Comparison of ENCODE assay signal across 16 cellular contexts in the genomic region with DNA sequence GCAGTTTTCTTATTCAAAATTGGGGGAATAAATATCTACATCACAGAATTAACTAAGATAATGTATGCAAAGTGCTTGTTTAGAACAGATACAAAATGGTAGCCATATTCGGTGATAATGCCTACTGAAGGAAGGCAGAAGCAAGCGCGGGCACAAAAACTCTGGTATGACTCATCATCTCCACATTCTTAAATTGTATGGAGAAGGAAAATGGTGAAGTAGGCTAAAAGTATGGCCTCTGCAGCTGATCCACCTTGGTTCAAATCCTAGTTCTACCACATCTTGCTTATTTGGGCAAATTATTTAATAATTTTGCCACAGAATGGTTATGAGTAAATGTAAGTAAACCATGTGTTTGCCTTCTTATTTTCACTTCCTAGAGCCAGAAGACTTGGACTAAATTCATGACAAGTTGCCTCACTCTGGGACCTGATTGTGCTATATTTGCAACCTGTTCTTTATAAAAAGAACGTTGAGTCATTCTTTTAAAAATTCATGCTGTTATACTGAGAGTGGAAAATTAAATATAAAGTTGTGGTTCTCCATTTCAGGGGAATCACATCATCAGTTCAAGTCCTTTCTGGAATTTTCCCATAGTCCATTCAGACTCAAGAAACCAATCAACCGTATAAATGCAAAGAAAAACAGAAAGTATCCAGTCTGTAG.
A peak's percentile ranks its signal among the peaks of the same experiment; 100 is the strongest.
DNase-seq lines count a peak whose midpoint lies in the region; ATAC-seq, FAIRE-seq and TF ChIP-seq lines count a peak whose summit lies in the region.
"Had no signal": no experiment of that assay in that cellular context is flagged by ENCODE, and none has a peak within 500 bp of the region (broad histone marks: within the 10 kb centered on the region; RNA-seq: fewer than 3 reads in every experiment).

No MANE protein-coding gene starts in this region.

- H3K4me3 ChIP-seq in epithelial cell of esophagus (ENCODE audit: low read length) (no peak overlapping the region), skeletal muscle cell (ENCODE audit: low read depth, low read length) (no peak overlapping the region)

- no peak for FAIRE-seq in RCC 7860 (lab: Jason Lieb, UNC)

- DNase-seq in EL (peak; percentile 66), RCC 7860 (ENCODE audit: low spot score) (peak; percentile 93), epithelial cell of esophagus (ENCODE audit: low read depth) (peak; percentile 35), skeletal muscle cell (ENCODE audit: low read depth) (peak; percentile 30), GM19240 (ENCODE audit: insufficient read length, low spot score) (no peak), NCI-H2107 treated with DMSO at 0.1 percent for 48 hours (lab: John Stamatoyannopoulos, UW; ENCODE audit: unreplicated experiment) (no peak)
- DNase-seq in activated CD4-positive, alpha-beta T cell treated with anti-CD3 and anti-CD28 coated beads, Interleukin-2, amount 50 U/mL, for 48 hours, result no peak
- DNase-seq: activated naive CD4-positive, alpha-beta T cell treated with anti-CD3 and anti-CD28 coated beads, Interleukin-2, amount 50 U/mL, for 16 hours; Caco-2; hippocampal formation; NCI-H1930; NK-92 treated with Interleukin-12 subunit alpha and Interleukin-12 subunit beta, amount 100 ng/mL, for 24 hours; posterior cingulate gyrus; stimulated activated naive CD4-positive, alpha-beta T cell treated with Interleukin-2 at 50 U/mL for 16 hours; T-helper 17 cell had no signal

- no peak for TF ChIP-seq CTCF in epithelial cell of esophagus (IDR thresholded peaks at IDR 0.05; ENCODE audit: insufficient read depth, low read depth, low read length, missing control alignments)

- no peak for ATAC-seq in GM19463 (IDR thresholded peaks at IDR 0.05; ENCODE audit: unreplicated experiment)
- ATAC-seq: T-helper 17 cell had no signal

Comparison
In these comparisons a context has a peak if more than half of its experiments do, and no peak if none do; other contexts are left out.
1. DNase-seq: peak in EL (single experiment), RCC 7860 (single experiment), epithelial cell of esophagus (single experiment) and skeletal muscle cell (single experiment); none in GM19240 (single experiment), NCI-H2107 treated with DMSO at 0.1 percent for 48 hours (single experiment) and activated CD4-positive, alpha-beta T cell treated with anti-CD3 and anti-CD28 coated beads, Interleukin-2, amount 50 U/mL, for 48 hours (0 of 2).